Comparison of ENCODE assay signal across 18 cellular contexts in the genomic region with DNA sequence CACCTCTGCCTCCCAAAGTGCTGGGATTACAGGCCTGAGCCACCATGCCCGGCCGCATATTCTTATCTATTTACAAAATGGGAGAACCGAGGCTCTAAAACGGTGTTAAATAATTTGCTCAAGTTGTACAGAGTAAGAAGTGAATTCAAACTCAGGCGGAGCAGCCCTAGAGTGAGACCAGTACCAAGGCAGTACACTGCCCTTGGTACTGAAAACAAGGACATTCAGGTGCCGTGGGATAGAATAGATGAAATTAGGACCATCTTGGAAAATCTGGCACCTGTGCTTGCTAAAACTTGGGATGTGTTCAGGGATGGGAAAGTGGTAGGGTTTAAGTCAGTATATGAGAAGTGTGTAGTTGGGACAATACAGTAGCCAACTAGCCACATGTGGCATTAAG.
DNase-seq lines count a peak whose midpoint lies in the region; ATAC-seq and TF ChIP-seq lines count a peak whose summit lies in the region.
"Had no signal": no experiment of that assay in that cellular context is flagged by ENCODE, and none has a peak within 500 bp of the region (broad histone marks: within the 10 kb centered on the region; RNA-seq: fewer than 3 reads in every experiment).

No MANE protein-coding gene starts in this region.

- no peak for TF ChIP-seq RAD21 in SK-N-SH (IDR thresholded peaks at IDR 0.05; ENCODE audit: low read length)

- H4K20me1 ChIP-seq in SK-N-SH (ENCODE audit: insufficient read depth): no peaks in the 10 kb centered on the region
- H4K20me1 ChIP-seq in hepatocyte (ENCODE audit: insufficient read depth, poor library complexity, severe bottlenecking): no peaks in the 10 kb centered on the region

- H3K27ac ChIP-seq in SK-N-SH (ENCODE audit: low read depth in 2 of 2, low read length in 1 of 2) (no peak overlapping the region), VCaP (peak overlapping the region; percentile 84), hepatocyte (peak overlapping the region; percentile 27)
- H3K27ac ChIP-seq: 22Rv1, A549, C4-2B had no signal

- H3K9me3 ChIP-seq in SK-N-SH (no peaks in the 10 kb centered on the region), hepatocyte (ENCODE audit: low read depth) (no peaks in the 10 kb centered on the region)
- H3K9me3 ChIP-seq: A549 had no signal

- TF ChIP-seq CTCF in SK-N-SH (IDR thresholded peaks at IDR 0.05) (no peak), VCaP (conservative IDR thresholded peaks at IDR 0.05) (no peak), hepatocyte (IDR thresholded peaks at IDR 0.05; ENCODE audit: poor library complexity) (no peak)

- DNase-seq in SK-N-SH: no peak
- no peak for DNase-seq in hepatocyte (ENCODE audit: low spot score)
- DNase-seq in SIG-M5 (lab: John Stamatoyannopoulos, UW): no peak
- DNase-seq: AML-193; CD4-positive, alpha-beta T cell; DMS79 treated with DMSO at 0.1 percent for 48 hours; GF-D8; GOT3; H7; KG1 had no signal

- peaks cover 10% of the 10 kb centered on the region for H3F3A ChIP-seq in SK-N-SH (replicated peaks; ENCODE audit: insufficient read depth)

- H3K9ac ChIP-seq in SK-N-SH: no peak overlapping the region

- no peak overlapping the region for H2AFZ ChIP-seq in SK-N-SH (ENCODE audit: low read depth)
- no peak overlapping the region for H2AFZ ChIP-seq in hepatocyte

- TF ChIP-seq EP300 in SK-N-SH (IDR thresholded peaks at IDR 0.05; ENCODE audit: borderline replicate concordance in 1 of 2, low read depth in 1 of 2, low read length in 1 of 2): no peak

- H3K9me2 ChIP-seq in SK-N-SH (no peaks in the 10 kb centered on the region), hepatocyte (replicated peaks; ENCODE audit: insufficient read depth) (no peaks in the 10 kb centered on the region)

- CTCF ChIA-PET in SK-N-SH (lab: Yijun Ruan, JAX): interaction anchor here (1.0 to 2.0 kb wide), 3 partner anchors 13 to 204 kb away, joined by 3 to 4 read pairs (median 3); no protein-coding TSS in a partner anchor

- no peak overlapping the region for H3K4me2 ChIP-seq in SK-N-SH
- H3K4me2 ChIP-seq in hepatocyte: no peak overlapping the region
- H3K4me2 ChIP-seq: A549 had no signal

- no peak for ATAC-seq in SK-N-SH treated with all-trans-retinoic acid at 6 μM for 48 hours
- no peak for ATAC-seq in HG03342 (IDR thresholded peaks at IDR 0.05; ENCODE audit: unreplicated experiment)
- ATAC-seq in GM19324 (IDR thresholded peaks at IDR 0.05; ENCODE audit: low FRiP score, unreplicated experiment): no peak
- ATAC-seq: A549, HCT116 had no signal

- H3K4me1 ChIP-seq in SK-N-SH (ENCODE audit: control insufficient read depth in 1 of 2, insufficient read depth in 2 of 2, low read depth in 1 of 2, low read length in 1 of 2) (peaks cover 11 to 48% of the 10 kb centered on the region in 2 experiments), hepatocyte (ENCODE audit: insufficient read depth) (peaks cover 8% of the 10 kb centered on the region)
- H3K4me1 ChIP-seq: A549 had no signal

- H3K4me3 ChIP-seq in SK-N-SH (ENCODE audit: low read depth in 2 of 2, low read length in 1 of 2): no peak overlapping the region
- no peak overlapping the region for H3K4me3 ChIP-seq in hepatocyte
- H3K4me3 ChIP-seq: A549 had no signal

- H3K36me3 ChIP-seq in SK-N-SH (replicated peaks in 1 of 2; ENCODE audit: control insufficient read depth in 1 of 2, insufficient read depth in 2 of 2, low read length in 1 of 2) (no peaks in the 10 kb centered on the region), hepatocyte (replicated peaks; ENCODE audit: insufficient read depth, low read depth) (no peaks in the 10 kb centered on the region)

- no peaks in the 10 kb centered on the region for H3K79me2 ChIP-seq in SK-N-SH (ENCODE audit: insufficient read depth)
- H3K79me2 ChIP-seq in hepatocyte: no peaks in the 10 kb centered on the region

- H3K27me3 ChIP-seq in SK-N-SH (ENCODE audit: insufficient read depth): no peaks in the 10 kb centered on the region
- H3K27me3 ChIP-seq in hepatocyte: no peaks in the 10 kb centered on the region

- WGBS in SK-N-SH (ENCODE audit: low lambda C conversion rate): 74% methylated on average over 4 of the region's 6 CpGs
- 84% methylated on average over 6 of the region's 6 CpGs for WGBS in hepatocyte (ENCODE audit: low lambda C conversion rate, missing lambda C conversion rate)

- POLR2A ChIA-PET in SK-N-SH (lab: Yijun Ruan, JAX): no interaction called here

TF ChIP-seq in SK-N-SH, 30 proteins besides CTCF, POLR2A, EP300 and RAD21:
- TF ChIP-seq POLR2AphosphoS5 (IDR thresholded peaks at IDR 0.05; ENCODE audit: low read depth, low read length) (no peak), TAF1 (IDR thresholded peaks at IDR 0.05; ENCODE audit: borderline replicate concordance, low read depth, low read length) (no peak), NFIC (IDR thresholded peaks at IDR 0.05; ENCODE audit: borderline replicate concordance) (no peak)
- TF ChIP-seq, protein P1, sequence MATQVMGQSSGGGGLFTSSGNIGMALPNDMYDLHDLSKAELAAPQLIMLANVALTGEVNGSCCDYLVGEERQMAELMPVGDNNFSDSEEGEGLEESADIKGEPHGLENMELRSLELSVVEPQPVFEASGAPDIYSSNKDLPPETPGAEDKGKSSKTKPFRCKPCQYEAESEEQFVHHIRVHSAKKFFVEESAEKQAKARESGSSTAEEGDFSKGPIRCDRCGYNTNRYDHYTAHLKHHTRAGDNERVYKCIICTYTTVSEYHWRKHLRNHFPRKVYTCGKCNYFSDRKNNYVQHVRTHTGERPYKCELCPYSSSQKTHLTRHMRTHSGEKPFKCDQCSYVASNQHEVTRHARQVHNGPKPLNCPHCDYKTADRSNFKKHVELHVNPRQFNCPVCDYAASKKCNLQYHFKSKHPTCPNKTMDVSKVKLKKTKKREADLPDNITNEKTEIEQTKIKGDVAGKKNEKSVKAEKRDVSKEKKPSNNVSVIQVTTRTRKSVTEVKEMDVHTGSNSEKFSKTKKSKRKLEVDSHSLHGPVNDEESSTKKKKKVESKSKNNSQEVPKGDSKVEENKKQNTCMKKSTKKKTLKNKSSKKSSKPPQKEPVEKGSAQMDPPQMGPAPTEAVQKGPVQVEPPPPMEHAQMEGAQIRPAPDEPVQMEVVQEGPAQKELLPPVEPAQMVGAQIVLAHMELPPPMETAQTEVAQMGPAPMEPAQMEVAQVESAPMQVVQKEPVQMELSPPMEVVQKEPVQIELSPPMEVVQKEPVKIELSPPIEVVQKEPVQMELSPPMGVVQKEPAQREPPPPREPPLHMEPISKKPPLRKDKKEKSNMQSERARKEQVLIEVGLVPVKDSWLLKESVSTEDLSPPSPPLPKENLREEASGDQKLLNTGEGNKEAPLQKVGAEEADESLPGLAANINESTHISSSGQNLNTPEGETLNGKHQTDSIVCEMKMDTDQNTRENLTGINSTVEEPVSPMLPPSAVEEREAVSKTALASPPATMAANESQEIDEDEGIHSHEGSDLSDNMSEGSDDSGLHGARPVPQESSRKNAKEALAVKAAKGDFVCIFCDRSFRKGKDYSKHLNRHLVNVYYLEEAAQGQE (IDR thresholded peaks at IDR 0.05; ENCODE audit: low read depth, low read length): 0 out of 2 replicates have a peak, but pooled peaks have one; percentile 61
TF ChIP-seq in SK-N-SH: peak in this region for 1.

TF ChIP-seq in SK-N-SH treated with all-trans-retinoic acid at 6 μM for 48 hours, 23 proteins besides CTCF, POLR2A, EP300 and RAD21:
- TF ChIP-seq SNAI2 (CRISPR knock-in tag; IDR thresholded peaks at IDR 0.05): no peak
- TF ChIP-seq, protein P2, sequence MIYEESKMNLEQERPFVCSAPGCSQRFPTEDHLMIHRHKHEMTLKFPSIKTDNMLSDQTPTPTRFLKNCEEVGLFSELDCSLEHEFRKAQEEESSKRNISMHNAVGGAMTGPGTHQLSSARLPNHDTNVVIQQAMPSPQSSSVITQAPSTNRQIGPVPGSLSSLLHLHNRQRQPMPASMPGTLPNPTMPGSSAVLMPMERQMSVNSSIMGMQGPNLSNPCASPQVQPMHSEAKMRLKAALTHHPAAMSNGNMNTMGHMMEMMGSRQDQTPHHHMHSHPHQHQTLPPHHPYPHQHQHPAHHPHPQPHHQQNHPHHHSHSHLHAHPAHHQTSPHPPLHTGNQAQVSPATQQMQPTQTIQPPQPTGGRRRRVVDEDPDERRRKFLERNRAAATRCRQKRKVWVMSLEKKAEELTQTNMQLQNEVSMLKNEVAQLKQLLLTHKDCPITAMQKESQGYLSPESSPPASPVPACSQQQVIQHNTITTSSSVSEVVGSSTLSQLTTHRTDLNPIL (CRISPR knock-in tag; IDR thresholded peaks at IDR 0.05; ENCODE audit: low read depth): no peak
- no peak for TF ChIP-seq ARNTL (CRISPR knock-in tag; IDR thresholded peaks at IDR 0.05; ENCODE audit: borderline replicate concordance, low read depth)

Comparison
In these comparisons a context has a peak if more than half of its experiments do, and no peak if none do; other contexts are left out.
1. H3K27ac ChIP-seq: peak in VCaP (single experiment) and hepatocyte (single experiment); none in SK-N-SH (0 of 2).